8 cellular contexts compared by ENCODE assay signal in genomic region chr1:203287109-203287893, GRCh38. TPM values are rescaled to one million over a fixed set of nuclear protein-coding genes. Genes with fewer than 3 reads are reported as not detected.
A peak's percentile ranks its signal among the peaks of the same experiment; 100 is the strongest.
DNase-seq lines count a peak whose midpoint lies in the region; ATAC-seq, FAIRE-seq and TF ChIP-seq lines count a peak whose summit lies in the region.

No MANE protein-coding gene starts in this region.

- H2BK5ac ChIP-seq in mesendoderm (ENCODE audit: low read length) = peak overlapping the region; percentile 6

- peak overlapping the region; percentile 21 for H2AFZ ChIP-seq in astrocyte (ENCODE audit: low read depth, low read length)
- no peak overlapping the region for H2AFZ ChIP-seq in PC-3 (ENCODE audit: low read length)

- no peak overlapping the region for H2BK15ac ChIP-seq in mesendoderm (replicated peaks; ENCODE audit: low read depth)

- no peak overlapping the region for H3K23ac ChIP-seq in mesendoderm (ENCODE audit: low read length)

- H3K9me3 ChIP-seq in Caco-2 (no peaks in the 10 kb centered on the region), astrocyte (ENCODE audit: insufficient read depth, low read depth, low read length) (no peaks in the 10 kb centered on the region), PC-3 (ENCODE audit: low read length) (no peaks in the 10 kb centered on the region)

- BruUV-seq in Caco-2 (replicated peaks; lab: Mats Ljungman, UMichigan) (no TSS peak), PC-3 (replicated peaks; lab: Mats Ljungman, UMichigan) (no TSS peak)

- H3K27ac Mint-ChIP-seq in Caco-2 (ENCODE audit: unreplicated experiment) (peak overlapping the region; percentile 25), astrocyte (ENCODE audit: unreplicated experiment) (peak overlapping the region; percentile 23)

- ATAC-seq in GM19463 (IDR thresholded peaks at IDR 0.05; ENCODE audit: unreplicated experiment) (peak; percentile 43), HG03521 (IDR thresholded peaks at IDR 0.05; ENCODE audit: unreplicated experiment) (peak; percentile 44), PC-3 (no peak)

- H3K79me1 ChIP-seq in mesendoderm (ENCODE audit: low read length) = no peaks in the 10 kb centered on the region

- H4K20me1 ChIP-seq in astrocyte (ENCODE audit: insufficient read depth, low read length) (no peaks in the 10 kb centered on the region), PC-3 (ENCODE audit: low read length) (no peaks in the 10 kb centered on the region)

- no peak overlapping the region for H2BK120ac ChIP-seq in mesendoderm (ENCODE audit: low read depth, low read length)

- peaks cover 51% of the 10 kb centered on the region for H3K4me1 ChIP-seq in Caco-2
- H3K4me1 ChIP-seq in astrocyte (ENCODE audit: insufficient read depth, low read length) = peaks cover 8% of the 10 kb centered on the region
- peaks cover 11% of the 10 kb centered on the region for H3K4me1 ChIP-seq in mesendoderm (ENCODE audit: control insufficient read depth, low read depth, low read length)
- no peaks in the 10 kb centered on the region; the same call in 1 of the 2 replicates for H3K4me1 ChIP-seq in PC-3 (ENCODE audit: insufficient read depth, low read length)

- CTCF ChIA-PET in Caco-2 (lab: Charles Lee) (interaction anchor here (1.5 to 1.6 kb wide), 2 partner anchors 14 to 20 kb away, joined by 4 read pairs; no protein-coding TSS in a partner anchor), PC-3 (lab: Charles Lee) (interaction anchor here (0.6 kb wide), 1 partner anchor 36 kb away, joined by 3 read pairs; no protein-coding TSS in a partner anchor)

- H3K4me1 Mint-ChIP-seq in Caco-2 (ENCODE audit: low read depth, unreplicated experiment) (peaks cover 36% of the 10 kb centered on the region), astrocyte (ENCODE audit: low read depth, unreplicated experiment) (peaks cover 7% of the 10 kb centered on the region)

- H3K4me3 Mint-ChIP-seq in Caco-2 (ENCODE audit: unreplicated experiment) = no peak overlapping the region
- H3K4me3 Mint-ChIP-seq in astrocyte (ENCODE audit: unreplicated experiment) = no peak overlapping the region

- H2AK5ac ChIP-seq in mesendoderm (ENCODE audit: low read length) = peak overlapping the region; percentile 93

- DNase-seq in Caco-2 (no peak), T follicular helper cell (ENCODE audit: low read depth) (peak; percentile 66), astrocyte (ENCODE audit: low read depth) (no peak), mesendoderm (peak; percentile 80), PC-3 (no peak)
- DNase-seq in stimulated activated CD8-positive, alpha-beta memory T cell treated with anti-CD3 and anti-CD28 coated beads, Interleukin-7, amount 100 ng/mL, for 48 hours (ENCODE audit: extremely low read depth in 1 of 2, low read depth in 1 of 2) = peak; percentile 69 to 80

- WGBS in mesendoderm (ENCODE audit: extremely low coverage, insufficient coverage, low lambda C conversion rate) = no CpG with 5 or more reads among the region's 9 CpGs

- no peak for FAIRE-seq in astrocyte (lab: Jason Lieb, UNC)

- no peak overlapping the region for H3K4me2 ChIP-seq in astrocyte (ENCODE audit: low read length)
- no peak overlapping the region for H3K4me2 ChIP-seq in mesendoderm (ENCODE audit: low read length)
- no peak overlapping the region for H3K4me2 ChIP-seq in PC-3 (ENCODE audit: low read length)

- H3K4me3 ChIP-seq in Caco-2 (ENCODE audit: low read depth, low read length) (no peak overlapping the region), astrocyte (ENCODE audit: insufficient read depth, low read depth, low read length) (no peak overlapping the region), mesendoderm (ENCODE audit: low read length) (no peak overlapping the region), PC-3 (ENCODE audit: low read length) (no peak overlapping the region)

- H4K8ac ChIP-seq in mesendoderm (ENCODE audit: low read depth, low read length) = no peak overlapping the region

- no peaks in the 10 kb centered on the region for H3K36me3 ChIP-seq in Caco-2 (ENCODE audit: control insufficient read depth, insufficient read depth, low read length)
- no peaks in the 10 kb centered on the region for H3K36me3 ChIP-seq in astrocyte (ENCODE audit: insufficient read depth, low read length)
- H3K36me3 ChIP-seq in mesendoderm (ENCODE audit: control insufficient read depth, insufficient read depth, low read length) = no peaks in the 10 kb centered on the region
- no peaks in the 10 kb centered on the region for H3K36me3 ChIP-seq in PC-3 (ENCODE audit: low read depth, low read length)

- no peaks in the 10 kb centered on the region for H3K27me3 Mint-ChIP-seq in Caco-2 (ENCODE audit: insufficient read depth, unreplicated experiment)
- H3K27me3 Mint-ChIP-seq in astrocyte (ENCODE audit: low read depth, unreplicated experiment) = peaks cover 13% of the 10 kb centered on the region

- H3K36me3 Mint-ChIP-seq in Caco-2 (ENCODE audit: insufficient read depth, unreplicated experiment) (no peaks in the 10 kb centered on the region), astrocyte (ENCODE audit: low read depth, unreplicated experiment) (no peaks in the 10 kb centered on the region)

- H3K56ac ChIP-seq in mesendoderm (ENCODE audit: low read length) = peak overlapping the region; percentile 74

- TF ChIP-seq CTCF in Caco-2 (IDR thresholded peaks at IDR 0.05; ENCODE audit: insufficient read depth in 1 of 2, low read depth in 1 of 2, low read length in 1 of 2, severe bottlenecking in 1 of 2, unreplicated experiment in 1 of 2) (no peak), astrocyte (IDR thresholded peaks at IDR 0.05; ENCODE audit: insufficient read depth, low read depth, low read length) (no peak), PC-3 (conservative IDR thresholded peaks at IDR 0.05; ENCODE audit: low read depth, low read length) (no peak)

- no peak overlapping the region for H4K5ac ChIP-seq in mesendoderm (ENCODE audit: low read length)

- no peak overlapping the region for H3K4ac ChIP-seq in mesendoderm (ENCODE audit: low read depth, low read length)

- H3K9ac ChIP-seq in astrocyte (ENCODE audit: low read length) (no peak overlapping the region), mesendoderm (ENCODE audit: low read length) (peak overlapping the region; percentile 4), PC-3 (ENCODE audit: low read length) (no peak overlapping the region)

- H3K9me3 Mint-ChIP-seq in Caco-2 (ENCODE audit: unreplicated experiment) (no peaks in the 10 kb centered on the region), astrocyte (ENCODE audit: unreplicated experiment) (no peaks in the 10 kb centered on the region)

- no peaks in the 10 kb centered on the region for H3F3A ChIP-seq in PC-3 (ENCODE audit: low read length, unreplicated experiment)

- POLR2A ChIA-PET in Caco-2 (lab: Charles Lee) = no interaction called here
- POLR2A ChIA-PET in PC-3 (lab: Charles Lee; ENCODE audit: unreplicated experiment) = interaction anchor here (0.6 kb wide), 1 partner anchor 40 kb away, joined by 3 read pairs; no protein-coding TSS in a partner anchor

- no peak overlapping the region for H3K27ac ChIP-seq in astrocyte (ENCODE audit: low read depth, low read length)
- H3K27ac ChIP-seq in mesendoderm (ENCODE audit: low read depth, low read length) = no peak overlapping the region
- no peak overlapping the region for H3K27ac ChIP-seq in PC-3 (ENCODE audit: low read length)

- intact Hi-C loops in Caco-2 (cut with micrococcal nuclease; ENCODE audit: unreplicated experiment) = no loop called here
- intact Hi-C loops in PC-3 (cut with micrococcal nuclease) = no loop called here

- H3K79me2 ChIP-seq in astrocyte (ENCODE audit: insufficient read depth, low read length) (no peaks in the 10 kb centered on the region), mesendoderm (ENCODE audit: control insufficient read depth, insufficient read depth, low read length) (no peaks in the 10 kb centered on the region), PC-3 (ENCODE audit: low read length) (no peaks in the 10 kb centered on the region)

- no peaks in the 10 kb centered on the region for H3K27me3 ChIP-seq in Caco-2 (replicated peaks; ENCODE audit: control insufficient read depth, insufficient read depth, low read length)
- H3K27me3 ChIP-seq in astrocyte (ENCODE audit: insufficient read depth, low read length) = peaks cover 12% of the 10 kb centered on the region
- no peaks in the 10 kb centered on the region for H3K27me3 ChIP-seq in mesendoderm (ENCODE audit: insufficient read depth, low read length, poor library complexity)
- H3K27me3 ChIP-seq in PC-3 (ENCODE audit: low read length) = peaks cover 46% of the 10 kb centered on the region

- no peaks in the 10 kb centered on the region for H3K9me2 ChIP-seq in PC-3 (replicated peaks; ENCODE audit: low read length)

- H3K18ac ChIP-seq in mesendoderm (ENCODE audit: low read length) = peak overlapping the region; percentile 6

RNA-seq across cellular contexts. Expression of gene BTG2, which starts 18.0 kb away (rescaled TPM):
- 21.2 and 21.6 TPM in 2 replicates for total RNA-seq in Caco-2 (2022)
- 46.4 and 58.3 TPM in 2 replicates for total RNA-seq in astrocyte
- 4.1 TPM for polyA plus RNA-seq in mesendoderm (2013, experiment 1 of 2)
- 3.9 TPM for polyA plus RNA-seq in mesendoderm (2013, experiment 2 of 2)
- 2.2 and 2.4 TPM in 2 replicates for total RNA-seq in PC-3 (2014; rRNA removed)

RNA-seq across cellular contexts. Expression of gene CHIT1, which starts 57.8 kb away (rescaled TPM):
- total RNA-seq in Caco-2 (2022) (not detected in 2 replicates), astrocyte (not detected in 2 replicates), PC-3 (2014; rRNA removed) (0.06 TPM in 1 of 2 replicates, not detected in the other)
- not detected for polyA plus RNA-seq in mesendoderm (2013, experiment 1 of 2)
- polyA plus RNA-seq in mesendoderm (2013, experiment 2 of 2) = not detected

Comparison
In these comparisons a context has a peak if more than half of its experiments do, and no peak if none do; other contexts are left out.
1. DNase-seq: peak in T follicular helper cell (single experiment), mesendoderm (single experiment) and stimulated activated CD8-positive, alpha-beta memory T cell treated with anti-CD3 and anti-CD28 coated beads, Interleukin-7, amount 100 ng/mL, for 48 hours (2 of 2); none in Caco-2 (0 of 2), astrocyte (single experiment) and PC-3 (single experiment).